Comparison of ENCODE assay signal across 9 cellular contexts in the genomic region with DNA sequence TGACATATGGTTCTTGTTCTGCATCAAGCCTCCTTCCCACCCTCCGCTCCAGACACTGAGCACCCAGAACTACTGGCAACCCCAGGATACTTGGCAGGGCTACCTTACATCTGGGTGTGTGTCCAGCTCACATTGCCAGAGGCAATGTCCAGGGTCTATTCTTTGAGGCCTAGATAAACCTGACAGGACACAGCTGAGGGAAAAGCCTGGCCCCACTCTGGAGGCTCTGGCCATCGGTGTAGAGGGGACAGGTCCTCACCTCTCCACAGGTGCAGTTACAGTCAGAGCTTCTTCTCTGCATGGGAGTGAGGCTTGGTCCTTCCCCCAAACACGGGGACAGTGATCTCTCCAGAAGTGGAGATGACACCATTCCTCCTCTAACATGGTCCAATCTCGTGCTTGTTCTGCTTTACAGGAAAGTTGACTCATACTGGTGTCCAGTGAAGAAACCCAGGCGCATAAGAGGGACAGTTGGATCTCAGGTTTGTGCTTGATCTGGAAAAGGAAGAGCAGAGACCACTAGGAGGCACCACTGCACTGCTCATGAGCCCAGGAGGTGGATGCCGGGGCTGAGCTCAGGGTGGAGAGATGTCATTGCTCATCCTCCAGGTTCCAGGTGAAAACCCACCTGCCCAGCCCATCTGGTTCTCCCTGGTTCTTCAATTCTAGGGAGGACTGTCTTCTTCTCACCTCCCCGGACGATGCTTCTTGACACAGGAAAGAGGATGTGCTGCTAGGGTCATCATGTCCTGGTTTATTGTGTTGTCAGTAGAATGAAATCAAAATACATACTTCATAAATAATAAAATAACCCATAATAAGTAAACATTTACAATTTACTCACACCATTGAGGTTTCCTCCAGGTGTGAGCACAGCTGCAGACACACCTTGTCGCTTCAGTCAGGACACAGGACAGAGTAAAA. TPM values are rescaled to one million over a fixed set of nuclear protein-coding genes. Genes with fewer than 3 reads are reported as not detected.
A peak's percentile ranks its signal among the peaks of the same experiment; 100 is the strongest.
DNase-seq lines count a peak whose midpoint lies in the region; ATAC-seq and TF ChIP-seq lines count a peak whose summit lies in the region.
"Had no signal": no experiment of that assay in that cellular context is flagged by ENCODE, and none has a peak within 500 bp of the region (broad histone marks: within the 10 kb centered on the region; RNA-seq: fewer than 3 reads in every experiment).

No MANE protein-coding gene starts in this region.

- peak; percentile 53 for ATAC-seq in GM18498 (IDR thresholded peaks at IDR 0.05; ENCODE audit: unreplicated experiment)
- ATAC-seq in lung (ENCODE audit: insufficient read depth, low FRiP score) = peak; percentile 85
- ATAC-seq in GM21825 (IDR thresholded peaks at IDR 0.05; ENCODE audit: unreplicated experiment) = no peak

- POLR2A ChIA-PET in AG04450 (lab: Yijun Ruan, JAX) = interaction anchor here (0.5 kb wide), 1 partner anchor 23 kb away, joined by 3 read pairs; no protein-coding TSS in a partner anchor

- DNase-seq in AG04450 (ENCODE audit: low read depth, low spot score) (peak; percentile 15), NCI-H2196 treated with DMSO at 0.1 percent for 48 hours (lab: John Stamatoyannopoulos, UW; ENCODE audit: unreplicated experiment) (peak; percentile 47), dermis blood vessel endothelial cell (peak; percentile 88), lung (ENCODE audit: low spot score) (peak; percentile 69)
- DNase-seq in activated CD4-positive, alpha-beta T cell treated with anti-CD3 and anti-CD28 coated beads, Interleukin-2, amount 50 U/mL, for 1 hour = peak; percentile 73
- DNase-seq in stimulated activated CD8-positive, alpha-beta memory T cell treated with anti-CD3 and anti-CD28 coated beads, Interleukin-4, amount 100 ng/mL, for 48 hours = peak; percentile 75

- peaks cover 0 to under 1% of the 10 kb centered on the region in 2 donors for H3K36me3 ChIP-seq in lung (ENCODE audit: control insufficient read depth in 2 of 2, insufficient read depth in 2 of 2, low read length in 2 of 2)

- WGBS in lung, 2 donors = 41 to 48% methylated on average over 9 of the region's 9 CpGs

- no peaks in the 10 kb centered on the region for H3K9me3 ChIP-seq in AG04450 (ENCODE audit: control insufficient read depth, insufficient read depth, low read length)
- no peaks in the 10 kb centered on the region for H3K9me3 ChIP-seq in lung (ENCODE audit: control insufficient read depth in 2 of 2, insufficient read depth in 1 of 2, low read length in 1 of 2)

- peaks cover 2% of the 10 kb centered on the region for H3K27me3 ChIP-seq in AG04450 (ENCODE audit: control insufficient read depth, insufficient read depth, low read length)
- no peaks in the 10 kb centered on the region for H3K27me3 ChIP-seq in lung (ENCODE audit: control insufficient read depth, insufficient read depth)

- TF ChIP-seq CTCF in AG04450 (IDR thresholded peaks at IDR 0.05; ENCODE audit: low read depth, low read length) (peak; percentile 65), lung (IDR thresholded peaks at IDR 0.05; ENCODE audit: control extremely low read depth, extremely low read depth) (peak; percentile 84)

- no peak overlapping the region for H3K4me3 ChIP-seq in AG04450 (ENCODE audit: low read depth, low read length)
- H3K4me3 ChIP-seq in lung = no peak overlapping the region

- CTCF ChIA-PET in AG04450 (lab: Charles Lee) = interaction anchor here (0.7 to 4.1 kb wide), 9 partner anchors 11 to 274 kb away, joined by 3 to 26 read pairs (median 4); no protein-coding TSS in a partner anchor

- no peaks in the 10 kb centered on the region for H3K4me1 ChIP-seq in lung (ENCODE audit: control insufficient read depth in 2 of 2, insufficient read depth in 2 of 2, low read length in 2 of 2)

- H3K27ac ChIP-seq in AG04450 (ENCODE audit: low read depth, low read length) (no peak overlapping the region), lung (ENCODE audit: low read depth in 1 of 2, low read length in 1 of 2) (no peak overlapping the region)

RNA-seq across cellular contexts. Expression of gene HLA-F, which starts 14.7 kb away (rescaled TPM):
- polyA plus RNA-seq in AG04450 (2011; rRNA removed) (0.12 TPM in 1 of 2 replicates, not detected in the other), lung (100 to 1,000 TPM; 205 to 451 TPM)
- polyA minus RNA-seq in AG04450 (2011; rRNA and poly(A)+ RNA removed) = not detected in 2 replicates
- total RNA-seq in dermis blood vessel endothelial cell (6.7 and 68.2 TPM in 2 replicates), lung (100 to 1,000 TPM in 1 of 2 donors, 10 to 100 TPM in 1; 76.2 to 102 TPM)

RNA-seq across cellular contexts. Expression of gene ZFP57, which starts 57.0 kb away (rescaled TPM):
- polyA plus RNA-seq in AG04450 (2011; rRNA removed) (not detected in 2 replicates), lung (1 to 10 TPM in 1 of 2 donors, under 1 TPM in 1; 0.01 to 2.0 TPM)
- polyA minus RNA-seq in AG04450 (2011; rRNA and poly(A)+ RNA removed) = not detected in 2 replicates
- total RNA-seq in dermis blood vessel endothelial cell (1.7 TPM in 1 of 2 replicates, not detected in the other), lung (1 to 10 TPM in 1 of 2 donors, under 1 TPM in 1; 0.14 to 2.4 TPM)
- total RNA-seq: skeletal muscle tissue had no signal

Comparison
In these comparisons a context has a peak if more than half of its experiments do, and no peak if none do; other contexts are left out.
1. DNase-seq: peak in every context shown above with its lines; median percentile 88 in dermis blood vessel endothelial cell; 75 in stimulated activated CD8-positive, alpha-beta memory T cell treated with anti-CD3 and anti-CD28 coated beads, Interleukin-4, amount 100 ng/mL, for 48 hours; 73 in activated CD4-positive, alpha-beta T cell treated with anti-CD3 and anti-CD28 coated beads, Interleukin-2, amount 50 U/mL, for 1 hour; 69 in lung; 47 in NCI-H2196 treated with DMSO at 0.1 percent for 48 hours; 15 in AG04450.